ENCODE assay signal across 17 cellular contexts in the genomic region with DNA sequence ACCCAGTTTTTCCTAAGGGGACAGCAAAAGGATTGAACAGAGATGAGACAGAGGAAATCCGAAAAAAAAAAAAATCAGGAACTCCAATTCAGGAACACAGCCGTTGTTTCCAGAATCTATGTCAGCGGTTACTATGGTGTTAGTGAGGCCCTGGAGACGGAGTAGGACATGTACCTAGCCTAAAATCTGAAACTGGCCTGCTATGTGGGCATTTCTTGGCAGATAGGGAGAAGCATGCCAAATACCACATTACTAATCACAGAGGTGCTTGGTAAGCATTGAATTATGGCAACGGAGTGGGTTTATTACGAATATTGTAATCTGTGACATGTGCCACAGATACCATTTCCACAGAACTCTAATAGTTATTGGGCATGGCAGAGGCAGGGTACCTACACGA.
DNase-seq lines count a peak whose midpoint lies in the region; ATAC-seq and TF ChIP-seq lines count a peak whose summit lies in the region.
"Had no signal": no experiment of that assay in that cellular context is flagged by ENCODE, and none has a peak within 500 bp of the region (broad histone marks: within the 10 kb centered on the region; RNA-seq: fewer than 3 reads in every experiment).

No MANE protein-coding gene starts in this region.

- no peaks in the 10 kb centered on the region for H3K36me3 Mint-ChIP-seq in mesothelial cell of epicardium
- no peaks in the 10 kb centered on the region for H3K36me3 Mint-ChIP-seq in activated CD4-positive, alpha-beta T cell treated with anti-CD3 and anti-CD28 coated beads for 36 hours (ENCODE audit: low read depth)

- peak overlapping the region; percentile 10 for H3K27ac Mint-ChIP-seq in mesothelial cell of epicardium
- no peak overlapping the region for H3K27ac Mint-ChIP-seq in activated CD4-positive, alpha-beta T cell treated with anti-CD3 and anti-CD28 coated beads for 36 hours
- H3K27ac Mint-ChIP-seq: B cell had no signal

- H3K4me3 Mint-ChIP-seq in mesothelial cell of epicardium, result no peak overlapping the region
- no peak overlapping the region for H3K4me3 Mint-ChIP-seq in activated CD4-positive, alpha-beta T cell treated with anti-CD3 and anti-CD28 coated beads for 36 hours
- H3K4me3 Mint-ChIP-seq: B cell had no signal

- no peaks in the 10 kb centered on the region for H3K9me2 ChIP-seq in GM23248 (ENCODE audit: insufficient read depth)

- H3K36me3 ChIP-seq in GM23248 (ENCODE audit: low read depth), result no peaks in the 10 kb centered on the region

- peak overlapping the region; percentile 61 for H3K27ac ChIP-seq in GM23248
- H3K27ac ChIP-seq: KMS-11 had no signal

- H3K9me3 Mint-ChIP-seq in mesothelial cell of epicardium, result peaks cover 22% of the 10 kb centered on the region
- H3K9me3 Mint-ChIP-seq in activated CD4-positive, alpha-beta T cell treated with anti-CD3 and anti-CD28 coated beads for 36 hours (ENCODE audit: low read depth), result peaks cover 3% of the 10 kb centered on the region

- WGBS in GM23248 (ENCODE audit: low coverage in 1 of 2, low lambda C conversion rate in 2 of 2, missing lambda C conversion rate in 2 of 2), 2 experiments, result 15 to 26% methylated on average over 7 of the region's 7 CpGs

- peak overlapping the region; percentile 46 for H3K4me3 ChIP-seq in GM23248

- H4K20me1 ChIP-seq in GM23248 (ENCODE audit: insufficient read depth), result no peaks in the 10 kb centered on the region

- TF ChIP-seq CTCF in mesothelial cell of epicardium (IDR thresholded peaks at IDR 0.05; ENCODE audit: unreplicated experiment), result no peak

- H3K4me1 Mint-ChIP-seq in mesothelial cell of epicardium, result peaks cover 11% of the 10 kb centered on the region
- no peaks in the 10 kb centered on the region for H3K4me1 Mint-ChIP-seq in activated CD4-positive, alpha-beta T cell treated with anti-CD3 and anti-CD28 coated beads for 36 hours
- H3K4me1 Mint-ChIP-seq: B cell had no signal

- peak; percentile 13 for DNase-seq in Daoy (ENCODE audit: low read depth)
- peak; percentile 42 for DNase-seq in GM23248
- DNase-seq in mesothelial cell of epicardium (ENCODE audit: low spot score in 2 of 2, unreplicated experiment in 2 of 2), result no peak
- no peak for DNase-seq in activated CD4-positive, alpha-beta T cell treated with anti-CD3 and anti-CD28 coated beads for 36 hours
- no peak for DNase-seq in DMS53 treated with DMSO at 0.1 percent for 48 hours (lab: John Stamatoyannopoulos, UW; ENCODE audit: unreplicated experiment)
- no peak for DNase-seq in DMS 273 (lab: John Stamatoyannopoulos, UW; ENCODE audit: unreplicated experiment)
- DNase-seq: DMS 273 treated with DMSO at 0.1 percent for 48 hours; NCI-H1417 treated with DMSO at 0.1 percent for 48 hours; NCI-H187 treated with DMSO at 0.1 percent for 48 hours; NCI-H345; NCI-H69; NK-92 treated with Interleukin-12 subunit alpha and Interleukin-12 subunit beta, amount 100 ng/mL, for 24 hours; SHP77; T-helper 1 cell had no signal

- H2AFZ ChIP-seq in GM23248, result peak overlapping the region; percentile 53

- intact Hi-C loops in activated CD4-positive, alpha-beta T cell treated with anti-CD3 and anti-CD28 coated beads for 36 hours (cut with DNase I, micrococcal nuclease), result no loop called here

- H3K79me2 ChIP-seq in GM23248 (ENCODE audit: insufficient read depth), result no peaks in the 10 kb centered on the region

- CTCF ChIA-PET in activated CD4-positive, alpha-beta T cell treated with anti-CD3 and anti-CD28 coated beads for 36 hours (lab: Charles Lee), result no interaction called here

- no peaks in the 10 kb centered on the region for H3K9me3 ChIP-seq in GM23248 (ENCODE audit: low read depth)

- H3K4me2 ChIP-seq in GM23248 (ENCODE audit: unreplicated experiment), result peak overlapping the region; percentile 73
- H3K4me2 ChIP-seq: KMS-11 had no signal

- POLR2A ChIA-PET in activated CD4-positive, alpha-beta T cell treated with anti-CD3 and anti-CD28 coated beads for 36 hours (lab: Charles Lee), result no interaction called here

- peak overlapping the region; percentile 35 for H3K9ac ChIP-seq in GM23248
- H3K9ac ChIP-seq: KMS-11 had no signal

- peaks cover 17% of the 10 kb centered on the region for H3K4me1 ChIP-seq in GM23248 (ENCODE audit: insufficient read depth)

- in situ Hi-C loops in GM23248 (cut with MboI), result no loop called here

- H3K27me3 ChIP-seq in GM23248 (replicated peaks; ENCODE audit: insufficient read depth), result no peaks in the 10 kb centered on the region

- peak; percentile 62 for ATAC-seq in SK-N-SH treated with all-trans-retinoic acid at 6 μM for 48 hours
- no peak for ATAC-seq in activated CD4-positive, alpha-beta T cell treated with anti-CD3 and anti-CD28 coated beads for 36 hours

- H3F3A ChIP-seq in GM23248 (ENCODE audit: insufficient read depth), result peaks cover 17% of the 10 kb centered on the region; the same call in 1 of the 2 replicates

- H3K27me3 Mint-ChIP-seq in mesothelial cell of epicardium (ENCODE audit: low read depth), result no peaks in the 10 kb centered on the region
- no peaks in the 10 kb centered on the region for H3K27me3 Mint-ChIP-seq in activated CD4-positive, alpha-beta T cell treated with anti-CD3 and anti-CD28 coated beads for 36 hours
- H3K27me3 Mint-ChIP-seq: B cell had no signal

TF ChIP-seq in SK-N-SH treated with all-trans-retinoic acid at 6 μM for 48 hours, 23 proteins besides CTCF, POLR2A, EP300 and RAD21:
- TF ChIP-seq ZNF8 (CRISPR knock-in tag; IDR thresholded peaks at IDR 0.05) (no peak), RARB (CRISPR knock-in tag; IDR thresholded peaks at IDR 0.05) (no peak), POU6F1 (CRISPR knock-in tag; IDR thresholded peaks at IDR 0.05; ENCODE audit: borderline replicate concordance, low read depth) (no peak), PPARA (CRISPR knock-in tag; IDR thresholded peaks at IDR 0.05; ENCODE audit: borderline replicate concordance) (no peak), ISL1 (CRISPR knock-in tag; IDR thresholded peaks at IDR 0.05) (no peak)
TF ChIP-seq in SK-N-SH treated with all-trans-retinoic acid at 6 μM for 48 hours: peak in this region for 0.

Comparison
In these comparisons a context has a peak if more than half of its experiments do, and no peak if none do; other contexts are left out.
1. DNase-seq: peak in Daoy (single experiment) and GM23248 (single experiment); none in mesothelial cell of epicardium (0 of 2), activated CD4-positive, alpha-beta T cell treated with anti-CD3 and anti-CD28 coated beads for 36 hours (single experiment), DMS53 treated with DMSO at 0.1 percent for 48 hours (single experiment) and DMS 273 (single experiment).